Comparison of ENCODE assay signal across 14 cellular contexts in the genomic region with DNA sequence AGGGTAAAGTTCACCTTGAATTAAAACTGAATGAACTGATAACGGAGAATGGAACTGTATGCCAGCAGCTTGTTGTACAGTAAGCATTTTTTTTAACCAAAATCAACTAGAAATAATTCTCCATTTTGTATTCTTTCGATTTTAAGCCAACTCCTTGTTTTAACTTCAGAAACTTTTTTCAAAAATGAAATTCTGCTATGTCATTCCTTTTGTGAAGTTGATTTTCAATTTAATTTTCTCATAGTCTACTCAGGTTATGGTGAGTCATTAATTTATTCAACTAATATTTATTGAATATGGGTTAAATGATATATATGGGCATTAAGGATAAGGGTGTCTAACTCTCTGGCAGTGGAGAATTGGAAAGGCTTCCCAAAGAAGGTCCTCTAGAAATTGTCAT. TPM values are rescaled to one million over a fixed set of nuclear protein-coding genes. Genes with fewer than 3 reads are reported as not detected.
A peak's percentile ranks its signal among the peaks of the same experiment; 100 is the strongest.
DNase-seq lines count a peak whose midpoint lies in the region; ATAC-seq and TF ChIP-seq lines count a peak whose summit lies in the region.
"Had no signal": no experiment of that assay in that cellular context is flagged by ENCODE, and none has a peak within 500 bp of the region (broad histone marks: within the 10 kb centered on the region; RNA-seq: fewer than 3 reads in every experiment).

No MANE protein-coding gene starts in this region.

- H3K27ac Mint-ChIP-seq in activated CD8-positive, alpha-beta T cell treated with anti-CD3 and anti-CD28 coated beads for 36 hours = peak overlapping the region; percentile 77
- no peak overlapping the region for H3K27ac Mint-ChIP-seq in activated CD8-positive, alpha-beta T cell treated with anti-CD3 and anti-CD28 coated beads, Interleukin-2, amount 10 ng/mL, durations not matched to agents 7 days and 5 days
- peak overlapping the region; percentile 6 for H3K27ac Mint-ChIP-seq in activated B cell treated with CpG ODN at 0.5 μM for 24 hours
- peak overlapping the region; percentile 41 to 65 (median 53) for H3K27ac Mint-ChIP-seq in immature natural killer cell
- H3K27ac Mint-ChIP-seq in stimulated activated effector memory CD8-positive, alpha-beta T cell treated with anti-CD3 and anti-CD28 coated beads, Interleukin-12 subunit alpha, Interleukin-12 subunit beta, amount 100 ng/mL, for 72 hours = peak overlapping the region; percentile 4

- CTCF ChIA-PET in activated CD8-positive, alpha-beta T cell treated with anti-CD3 and anti-CD28 coated beads for 36 hours (lab: Charles Lee) = interaction anchor here (1.0 to 1.1 kb wide), 2 partner anchors 19 to 20 kb away, joined by 3 read pairs; no protein-coding TSS in a partner anchor
- CTCF ChIA-PET in activated CD8-positive, alpha-beta T cell treated with anti-CD3 and anti-CD28 coated beads, Interleukin-2, amount 10 ng/mL, durations not matched to agents 7 days and 5 days (lab: Charles Lee) = interaction anchor here (1.2 kb wide), 1 partner anchor 12 kb away, joined by 3 read pairs; no protein-coding TSS in a partner anchor
- CTCF ChIA-PET in activated B cell treated with CpG ODN at 0.5 μM for 24 hours (lab: Charles Lee) = no interaction called here

- no peaks in the 10 kb centered on the region for H3K27me3 Mint-ChIP-seq in activated CD8-positive, alpha-beta T cell treated with anti-CD3 and anti-CD28 coated beads for 36 hours
- no peaks in the 10 kb centered on the region for H3K27me3 Mint-ChIP-seq in activated CD8-positive, alpha-beta T cell treated with anti-CD3 and anti-CD28 coated beads, Interleukin-2, amount 10 ng/mL, durations not matched to agents 7 days and 5 days (ENCODE audit: low read depth)
- H3K27me3 Mint-ChIP-seq in activated B cell treated with CpG ODN at 0.5 μM for 24 hours = no peaks in the 10 kb centered on the region
- H3K27me3 Mint-ChIP-seq in immature natural killer cell (ENCODE audit: low read depth in 3 of 3) = peaks cover 0 to 3% (median 2%) of the 10 kb centered on the region in 3 donors

- no peak for TF ChIP-seq CTCF in activated CD8-positive, alpha-beta T cell treated with anti-CD3 and anti-CD28 coated beads for 36 hours (IDR thresholded peaks at IDR 0.05)
- TF ChIP-seq CTCF in activated B cell treated with CpG ODN at 0.5 μM for 24 hours (IDR thresholded peaks at IDR 0.05) = no peak

- DNase-seq in activated CD8-positive, alpha-beta T cell treated with anti-CD3 and anti-CD28 coated beads for 36 hours = no peak
- no peak for DNase-seq in activated CD8-positive, alpha-beta T cell treated with anti-CD3 and anti-CD28 coated beads, Interleukin-2, amount 10 ng/mL, durations not matched to agents 7 days and 5 days
- DNase-seq in activated B cell treated with CpG ODN at 0.5 μM for 24 hours (no peak), immature natural killer cell (no peak), DMS153 (lab: John Stamatoyannopoulos, UW) (no peak), NCI-H1930 (lab: John Stamatoyannopoulos, UW) (no peak)
- no peak for DNase-seq in stimulated activated effector memory CD8-positive, alpha-beta T cell treated with anti-CD3 and anti-CD28 coated beads, Interleukin-12 subunit alpha, Interleukin-12 subunit beta, amount 100 ng/mL, for 72 hours (ENCODE audit: low spot score in 2 of 2)
- DNase-seq: KBM-7, NCI-H1105, NCI-H187, NCI-H2171, NCI-H774, PC-9 had no signal

- peaks cover 63% of the 10 kb centered on the region for H3K36me3 Mint-ChIP-seq in activated CD8-positive, alpha-beta T cell treated with anti-CD3 and anti-CD28 coated beads for 36 hours (ENCODE audit: low read depth)
- peaks cover 75% of the 10 kb centered on the region for H3K36me3 Mint-ChIP-seq in activated CD8-positive, alpha-beta T cell treated with anti-CD3 and anti-CD28 coated beads, Interleukin-2, amount 10 ng/mL, durations not matched to agents 7 days and 5 days (ENCODE audit: low read depth)
- peaks cover 70% of the 10 kb centered on the region for H3K36me3 Mint-ChIP-seq in activated B cell treated with CpG ODN at 0.5 μM for 24 hours (ENCODE audit: low read depth)
- peaks cover 43 to 46% (median 45%) of the 10 kb centered on the region in 3 donors for H3K36me3 Mint-ChIP-seq in immature natural killer cell
- H3K36me3 Mint-ChIP-seq in stimulated activated effector memory CD8-positive, alpha-beta T cell treated with anti-CD3 and anti-CD28 coated beads, Interleukin-12 subunit alpha, Interleukin-12 subunit beta, amount 100 ng/mL, for 72 hours = peaks cover 83% of the 10 kb centered on the region

- no peak overlapping the region for H3K4me3 Mint-ChIP-seq in activated CD8-positive, alpha-beta T cell treated with anti-CD3 and anti-CD28 coated beads for 36 hours
- no peak overlapping the region for H3K4me3 Mint-ChIP-seq in activated CD8-positive, alpha-beta T cell treated with anti-CD3 and anti-CD28 coated beads, Interleukin-2, amount 10 ng/mL, durations not matched to agents 7 days and 5 days
- no peak overlapping the region for H3K4me3 Mint-ChIP-seq in activated B cell treated with CpG ODN at 0.5 μM for 24 hours
- no peak overlapping the region for H3K4me3 Mint-ChIP-seq in immature natural killer cell
- no peak overlapping the region for H3K4me3 Mint-ChIP-seq in stimulated activated effector memory CD8-positive, alpha-beta T cell treated with anti-CD3 and anti-CD28 coated beads, Interleukin-12 subunit alpha, Interleukin-12 subunit beta, amount 100 ng/mL, for 72 hours

- peaks cover 69% of the 10 kb centered on the region for H3K4me1 Mint-ChIP-seq in activated CD8-positive, alpha-beta T cell treated with anti-CD3 and anti-CD28 coated beads for 36 hours (ENCODE audit: low read depth)
- H3K4me1 Mint-ChIP-seq in activated CD8-positive, alpha-beta T cell treated with anti-CD3 and anti-CD28 coated beads, Interleukin-2, amount 10 ng/mL, durations not matched to agents 7 days and 5 days (ENCODE audit: low read depth) = peaks cover 39% of the 10 kb centered on the region
- H3K4me1 Mint-ChIP-seq in activated B cell treated with CpG ODN at 0.5 μM for 24 hours = peaks cover 12% of the 10 kb centered on the region
- peaks cover 44 to 83% of the 10 kb centered on the region in 2 donors for H3K4me1 Mint-ChIP-seq in immature natural killer cell
- H3K4me1 Mint-ChIP-seq in stimulated activated effector memory CD8-positive, alpha-beta T cell treated with anti-CD3 and anti-CD28 coated beads, Interleukin-12 subunit alpha, Interleukin-12 subunit beta, amount 100 ng/mL, for 72 hours = peaks cover 43% of the 10 kb centered on the region

- intact Hi-C loops in activated CD8-positive, alpha-beta T cell treated with anti-CD3 and anti-CD28 coated beads for 36 hours (cut with micrococcal nuclease) = no loop called here
- intact Hi-C loops in activated B cell treated with CpG ODN at 0.5 μM for 24 hours (cut with micrococcal nuclease) = loop anchor here (2.0 kb wide), 1 partner anchor 14 kb away; no protein-coding TSS in a partner anchor

- POLR2A ChIA-PET in activated CD8-positive, alpha-beta T cell treated with anti-CD3 and anti-CD28 coated beads for 36 hours (lab: Charles Lee) = interaction anchor here (1.0 to 2.7 kb wide), 2 partner anchors 42 to 53 kb away, joined by 3 to 15 read pairs; a partner anchor contains a TSS
- POLR2A ChIA-PET in activated CD8-positive, alpha-beta T cell treated with anti-CD3 and anti-CD28 coated beads, Interleukin-2, amount 10 ng/mL, durations not matched to agents 7 days and 5 days (lab: Charles Lee) = interaction anchor here (2.1 kb wide), 1 partner anchor 53 kb away, joined by 6 read pairs; no protein-coding TSS in a partner anchor
- POLR2A ChIA-PET in activated B cell treated with CpG ODN at 0.5 μM for 24 hours (lab: Charles Lee) = no interaction called here

- no peak for TF ChIP-seq POLR2A in GM18505 (IDR thresholded peaks at IDR 0.05; ENCODE audit: borderline replicate concordance, extremely low read depth, insufficient read depth, insufficient read length)

- no peak for ATAC-seq in activated CD8-positive, alpha-beta T cell treated with anti-CD3 and anti-CD28 coated beads for 36 hours
- no peak for ATAC-seq in activated CD8-positive, alpha-beta T cell treated with anti-CD3 and anti-CD28 coated beads, Interleukin-2, amount 10 ng/mL, durations not matched to agents 7 days and 5 days
- ATAC-seq in activated B cell treated with CpG ODN at 0.5 μM for 24 hours (ENCODE audit: low read depth) = no peak
- no peak for ATAC-seq in stimulated activated effector memory CD8-positive, alpha-beta T cell treated with anti-CD3 and anti-CD28 coated beads, Interleukin-12 subunit alpha, Interleukin-12 subunit beta, amount 100 ng/mL, for 72 hours
- ATAC-seq in GM18505 (IDR thresholded peaks at IDR 0.05; ENCODE audit: unreplicated experiment) = no peak

- H3K9me3 Mint-ChIP-seq in activated CD8-positive, alpha-beta T cell treated with anti-CD3 and anti-CD28 coated beads for 36 hours = peaks cover 17% of the 10 kb centered on the region
- peaks cover 35% of the 10 kb centered on the region for H3K9me3 Mint-ChIP-seq in activated CD8-positive, alpha-beta T cell treated with anti-CD3 and anti-CD28 coated beads, Interleukin-2, amount 10 ng/mL, durations not matched to agents 7 days and 5 days (ENCODE audit: insufficient read depth)
- peaks cover 14% of the 10 kb centered on the region for H3K9me3 Mint-ChIP-seq in activated B cell treated with CpG ODN at 0.5 μM for 24 hours
- peaks cover 4 to 9% (median 6%) of the 10 kb centered on the region in 6 donors for H3K9me3 Mint-ChIP-seq in immature natural killer cell
- peaks cover 12% of the 10 kb centered on the region for H3K9me3 Mint-ChIP-seq in stimulated activated effector memory CD8-positive, alpha-beta T cell treated with anti-CD3 and anti-CD28 coated beads, Interleukin-12 subunit alpha, Interleukin-12 subunit beta, amount 100 ng/mL, for 72 hours

RNA-seq across cellular contexts. Expression of a gene that starts 53.7 kb away (rescaled TPM):
- 10 to 100 TPM; 35.4 to 41.5 TPM for total RNA-seq in activated CD8-positive, alpha-beta T cell treated with anti-CD3 and anti-CD28 coated beads for 36 hours
- 10 to 100 TPM; 56.8 to 60.2 TPM for total RNA-seq in activated CD8-positive, alpha-beta T cell treated with anti-CD3 and anti-CD28 coated beads, Interleukin-2, amount 10 ng/mL, durations not matched to agents 7 days and 5 days
- total RNA-seq in activated B cell treated with CpG ODN at 0.5 μM for 24 hours = 31.1 and 42.3 TPM in 2 replicates
- 10 to 100 TPM; 32.6 to 48.7 (median 45.9) TPM for polyA plus RNA-seq in immature natural killer cell
